Comparison of ENCODE assay signal across 1 cellular context in the genomic region with DNA sequence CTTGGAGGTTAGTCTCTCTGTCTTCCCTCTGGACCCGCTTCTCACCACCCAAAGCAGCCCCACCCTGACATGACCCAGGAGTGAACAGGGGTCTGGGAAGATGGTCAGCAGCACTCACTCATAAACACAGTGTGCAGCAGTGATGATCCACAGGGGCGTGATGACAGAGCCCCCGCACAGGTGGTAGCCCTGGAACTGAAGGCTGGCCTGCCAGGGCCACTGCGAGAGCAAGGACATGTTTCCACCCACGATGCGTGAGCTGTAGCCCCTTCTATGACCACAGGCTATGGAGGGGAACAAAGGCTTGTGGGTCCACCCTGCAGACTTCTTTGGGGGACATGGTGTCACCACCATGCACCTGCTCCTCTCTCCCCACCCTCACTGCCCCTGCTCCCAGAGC.
TF ChIP-seq lines count a peak whose summit lies in the region.

No MANE protein-coding gene starts in this region.

TF ChIP-seq in IMR-90, 13 proteins besides CTCF, POLR2A, EP300 and RAD21:
- TF ChIP-seq CEBPB (IDR thresholded peaks at IDR 0.05; ENCODE audit: low read depth, low read length) (no peak), MAZ (IDR thresholded peaks at IDR 0.05; ENCODE audit: borderline replicate concordance, low read depth, low read length) (no peak), SMC3 (IDR thresholded peaks at IDR 0.05; ENCODE audit: low read depth, low read length) (no peak), RFX5 (IDR thresholded peaks at IDR 0.05; ENCODE audit: low read depth, low read length) (no peak), BHLHE40 (IDR thresholded peaks at IDR 0.05; ENCODE audit: low read depth, low read length) (no peak), FOS (IDR thresholded peaks at IDR 0.05; ENCODE audit: low read depth, low read length) (no peak), RCOR1 (IDR thresholded peaks at IDR 0.05; ENCODE audit: insufficient replicate concordance, low read length) (no peak), MAFK (IDR thresholded peaks at IDR 0.05; ENCODE audit: low read depth, low read length) (no peak), MXI1 (IDR thresholded peaks at IDR 0.05; ENCODE audit: borderline replicate concordance, low read depth, low read length) (no peak), NFE2L2 (IDR thresholded peaks at IDR 0.05; ENCODE audit: low read depth, low read length) (no peak), CHD1 (IDR thresholded peaks at IDR 0.05; ENCODE audit: low read depth, low read length) (no peak)
- TF ChIP-seq, protein P1, sequence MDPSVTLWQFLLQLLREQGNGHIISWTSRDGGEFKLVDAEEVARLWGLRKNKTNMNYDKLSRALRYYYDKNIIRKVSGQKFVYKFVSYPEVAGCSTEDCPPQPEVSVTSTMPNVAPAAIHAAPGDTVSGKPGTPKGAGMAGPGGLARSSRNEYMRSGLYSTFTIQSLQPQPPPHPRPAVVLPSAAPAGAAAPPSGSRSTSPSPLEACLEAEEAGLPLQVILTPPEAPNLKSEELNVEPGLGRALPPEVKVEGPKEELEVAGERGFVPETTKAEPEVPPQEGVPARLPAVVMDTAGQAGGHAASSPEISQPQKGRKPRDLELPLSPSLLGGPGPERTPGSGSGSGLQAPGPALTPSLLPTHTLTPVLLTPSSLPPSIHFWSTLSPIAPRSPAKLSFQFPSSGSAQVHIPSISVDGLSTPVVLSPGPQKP (IDR thresholded peaks at IDR 0.05; ENCODE audit: borderline replicate concordance, low read depth, low read length) = no peak
- TF ChIP-seq, protein P2, sequence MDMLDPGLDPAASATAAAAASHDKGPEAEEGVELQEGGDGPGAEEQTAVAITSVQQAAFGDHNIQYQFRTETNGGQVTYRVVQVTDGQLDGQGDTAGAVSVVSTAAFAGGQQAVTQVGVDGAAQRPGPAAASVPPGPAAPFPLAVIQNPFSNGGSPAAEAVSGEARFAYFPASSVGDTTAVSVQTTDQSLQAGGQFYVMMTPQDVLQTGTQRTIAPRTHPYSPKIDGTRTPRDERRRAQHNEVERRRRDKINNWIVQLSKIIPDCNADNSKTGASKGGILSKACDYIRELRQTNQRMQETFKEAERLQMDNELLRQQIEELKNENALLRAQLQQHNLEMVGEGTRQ (IDR thresholded peaks at IDR 0.05; ENCODE audit: low read depth, low read length) = no peak
